ENCODE assay signal across 8 cellular contexts in the genomic region with DNA sequence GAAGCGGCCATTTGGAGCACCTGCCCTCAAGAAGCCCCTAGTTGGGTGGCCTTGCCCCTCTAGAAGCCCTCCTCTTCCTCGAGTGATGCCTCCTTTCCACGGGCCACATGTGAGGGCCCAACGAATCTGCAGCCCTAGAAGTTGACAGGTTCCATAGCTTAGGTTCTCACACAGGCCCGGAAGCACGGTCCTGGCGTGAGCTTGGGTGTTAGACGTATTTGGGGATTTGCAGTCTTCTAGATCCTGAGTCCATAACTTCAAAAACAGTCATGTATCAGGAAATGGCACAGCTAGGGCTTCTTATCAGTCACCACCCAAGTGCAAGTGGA. TPM values are rescaled to one million over a fixed set of nuclear protein-coding genes. Genes with fewer than 3 reads are reported as not detected.
DNase-seq lines count a peak whose midpoint lies in the region; ATAC-seq and TF ChIP-seq lines count a peak whose summit lies in the region.

No MANE protein-coding gene starts in this region.

- no peaks in the 10 kb centered on the region for H3K9me3 ChIP-seq in Peyer's patch
- no peaks in the 10 kb centered on the region for H3K9me3 ChIP-seq in esophagus (ENCODE audit: control insufficient read depth in 2 of 2, insufficient read depth in 1 of 2, low read depth in 1 of 2, low read length in 1 of 2)
- no peaks in the 10 kb centered on the region for H3K9me3 ChIP-seq in prostate gland

- WGBS in esophagus, 2 donors = 57 to 60% methylated on average over 8 of the region's 8 CpGs
- WGBS in prostate gland = 65% methylated on average over 8 of the region's 8 CpGs

- H3K27ac ChIP-seq in Peyer's patch (peak overlapping the region; percentile 95 to 99 (median 99)), esophagus (ENCODE audit: low read depth in 2 of 2, low read length in 1 of 2) (peak overlapping the region; percentile 96 to 98), prostate gland (peak overlapping the region; percentile 97 to 99)

- in situ Hi-C loops in GM13976 (cut with MboI; ENCODE audit: low sequenced_read_pairs, unreplicated experiment) = no loop called here

- H3K36me3 ChIP-seq in Peyer's patch (no peaks in the 10 kb centered on the region), esophagus (ENCODE audit: control insufficient read depth in 2 of 2, insufficient read depth in 2 of 2, low read length in 1 of 2) (no peaks in the 10 kb centered on the region), prostate gland (no peaks in the 10 kb centered on the region)

- H3K4me1 ChIP-seq in Peyer's patch (peaks cover 0 to 23% (median 4%) of the 10 kb centered on the region in 4 donors), esophagus (ENCODE audit: control insufficient read depth in 2 of 2, insufficient read depth in 2 of 2, low read length in 1 of 2) (peaks cover 0 to 8% of the 10 kb centered on the region in 2 donors), prostate gland (replicated peaks) (peaks cover 10% of the 10 kb centered on the region)

- intact Hi-C loops in prostate gland (cut with DNase I) = loop anchor here (10.0 kb wide), 2 partner anchors 91 to 701 kb away; partner anchors contain the start of gene LZTS2

- TF ChIP-seq POLR2A in Peyer's patch (IDR thresholded peaks at IDR 0.05) (no peak), prostate gland (IDR thresholded peaks at IDR 0.05) (no peak)

- ATAC-seq in GM18870 (IDR thresholded peaks at IDR 0.05; ENCODE audit: unreplicated experiment) = peak; percentile 12

- DNase-seq in Peyer's patch (no peak), prostate gland (ENCODE audit: low spot score) (no peak), T-helper 9 cell (no peak), H4 (ENCODE audit: low spot score) (no peak), GM13976 (ENCODE audit: low spot score) (no peak)
- DNase-seq in activated CD4-positive, CD25-positive, alpha-beta regulatory T cell (lab: John Stamatoyannopoulos, UW) = no peak

- TF ChIP-seq CTCF in Peyer's patch (IDR thresholded peaks at IDR 0.05) = no peak
- no peak for TF ChIP-seq CTCF in prostate gland (IDR thresholded peaks at IDR 0.05)
- no peak for TF ChIP-seq CTCF in GM13976 (IDR thresholded peaks at IDR 0.05; ENCODE audit: borderline replicate concordance, control extremely low read depth, extremely low read depth, insufficient read depth, missing control alignments)

- H3K4me3 ChIP-seq in Peyer's patch (peak overlapping the region; percentile 67 to 97 (median 94)), esophagus (ENCODE audit: low read depth in 1 of 2, low read length in 2 of 2) (peak overlapping the region; percentile 78 to 97), prostate gland (peak overlapping the region; percentile 85 to 87)

- H3K27me3 ChIP-seq in Peyer's patch (no peaks in the 10 kb centered on the region), esophagus (ENCODE audit: control insufficient read depth in 1 of 2, insufficient read depth in 2 of 2, low read length in 2 of 2) (no peaks in the 10 kb centered on the region), prostate gland (replicated peaks; ENCODE audit: insufficient read depth) (no peaks in the 10 kb centered on the region)

RNA-seq across cellular contexts. Expression of gene FBXW4, which starts 0.4 kb away (rescaled TPM):
- total RNA-seq in Peyer's patch (100 to 1,000 TPM in 1 of 4 donors, 10 to 100 TPM in 3; 28.0 to 106 (median 58.1) TPM), prostate gland (10 to 100 TPM; 61.3 to 92.2 TPM)
- 10 to 100 TPM; 27.0 to 31.1 TPM for polyA plus RNA-seq in esophagus
- total RNA-seq in H4 (2014; rRNA removed; shearing (Covaris generic)) = 7.1 and 7.7 TPM in 2 replicates
